ENCODE assay signal across 8 cellular contexts in genomic region chr10:93199221-93199681, GRCh38.
DNase-seq lines count a peak whose midpoint lies in the region; ATAC-seq, FAIRE-seq and TF ChIP-seq lines count a peak whose summit lies in the region.

No MANE protein-coding gene starts in this region.

- POLR2A ChIA-PET in AG04449 (lab: Yijun Ruan, JAX): no interaction called here

- H3K4me1 ChIP-seq in lower lobe of right lung: peaks cover 21% of the 10 kb centered on the region
- H3K4me1 ChIP-seq in tibial nerve: peaks cover 0 to 16% (median 4%) of the 10 kb centered on the region in 4 donors

- TF ChIP-seq CTCF in AG04449 (IDR thresholded peaks at IDR 0.05; ENCODE audit: insufficient read depth, low read length, missing control alignments) (no peak), bronchial epithelial cell (IDR thresholded peaks at IDR 0.05; ENCODE audit: insufficient read depth, low read length, severe bottlenecking) (no peak), lower lobe of right lung (IDR thresholded peaks at IDR 0.05) (no peak), tibial nerve (IDR thresholded peaks at IDR 0.05) (no peak)

- peak in 1 of 2 donors; percentile 79 for TF ChIP-seq EP300 in tibial nerve (IDR thresholded peaks at IDR 0.05)

- intact Hi-C loops in lower lobe of right lung (cut with DNase I): no loop called here

- ATAC-seq in lower lobe of right lung (peak; percentile 86 to 91), HG03175 (IDR thresholded peaks at IDR 0.05; ENCODE audit: unreplicated experiment) (no peak), HG03135 (IDR thresholded peaks at IDR 0.05; ENCODE audit: unreplicated experiment) (no peak)

- H3K27me3 ChIP-seq in bronchial epithelial cell (ENCODE audit: control insufficient read depth, insufficient read depth, low read length) (peaks cover 1% of the 10 kb centered on the region), lower lobe of right lung (ENCODE audit: low read depth) (no peaks in the 10 kb centered on the region), tibial nerve (no peaks in the 10 kb centered on the region)

- H3K36me3 ChIP-seq in bronchial epithelial cell (ENCODE audit: control insufficient read depth, insufficient read depth, low read length) (no peaks in the 10 kb centered on the region), lower lobe of right lung (no peaks in the 10 kb centered on the region), tibial nerve (no peaks in the 10 kb centered on the region)

- no peak for TF ChIP-seq POLR2A in tibial nerve (IDR thresholded peaks at IDR 0.05)

- DNase-seq in AG04449 (ENCODE audit: low read depth, low spot score): peak; percentile 38
- peak; percentile 12 for DNase-seq in KG1 (lab: John Stamatoyannopoulos, UW)
- peak; percentile 29 for DNase-seq in bronchial epithelial cell (ENCODE audit: low read depth)
- peak; percentile 73 for DNase-seq in lower lobe of right lung
- peak; percentile 46 to 77 for DNase-seq in tibial nerve (ENCODE audit: low spot score in 2 of 2)
- DNase-seq in ecto neural progenitor cell (ENCODE audit: low spot score): no peak

- H3K9me3 ChIP-seq in lower lobe of right lung (no peaks in the 10 kb centered on the region), tibial nerve (no peaks in the 10 kb centered on the region)

- H3K27ac ChIP-seq in lower lobe of right lung: peak overlapping the region; percentile 43
- H3K27ac ChIP-seq in tibial nerve: peak overlapping the region in 2 of 4 donors; percentile 21 to 32

- CTCF ChIA-PET in AG04449 (lab: Yijun Ruan, JAX): interaction anchor here (1.8 kb wide), 1 partner anchor 119 kb away, joined by 6 read pairs; no protein-coding TSS in a partner anchor

- FAIRE-seq in bronchial epithelial cell (lab: Jason Lieb, UNC): no peak

- peak overlapping the region; percentile 42 for H3K4me3 ChIP-seq in AG04449 (ENCODE audit: low read depth, low read length)
- no peak overlapping the region for H3K4me3 ChIP-seq in bronchial epithelial cell (ENCODE audit: low read depth, low read length)
- peak overlapping the region; percentile 43 for H3K4me3 ChIP-seq in lower lobe of right lung
- H3K4me3 ChIP-seq in tibial nerve: peak overlapping the region in 3 of 4 donors; percentile 10 to 39 (median 20)

- WGBS in tibial nerve, 2 donors: 6 to 9% methylated on average over 9 of the region's 9 CpGs

Comparison
In these comparisons a context has a peak if more than half of its experiments do, and no peak if none do; other contexts are left out.
1. ATAC-seq: peak in lower lobe of right lung (2 of 2); none in HG03175 (single experiment) and HG03135 (single experiment).